In the genomic region with DNA sequence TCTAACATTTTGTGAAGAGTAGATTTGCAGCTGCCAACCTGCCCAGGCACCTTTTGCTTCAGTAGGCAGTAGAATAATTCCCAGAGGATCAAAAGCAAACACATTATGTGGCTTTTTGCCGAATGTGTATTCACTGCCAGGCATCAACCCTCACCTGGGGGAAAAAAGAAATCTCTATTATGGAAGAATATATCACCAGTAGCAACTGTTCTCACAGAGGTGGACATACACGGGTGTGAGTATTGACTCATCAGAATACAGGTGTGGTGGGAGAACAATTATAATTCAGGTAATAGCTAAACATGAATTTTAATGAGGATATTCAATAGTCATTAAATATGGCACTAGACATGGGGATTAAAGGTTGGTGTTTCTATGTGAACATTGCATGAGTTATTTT, we compare ENCODE assay signal across 1 cellular context.
TF ChIP-seq lines count a peak whose summit lies in the region.

No MANE protein-coding gene starts in this region.

TF ChIP-seq in SK-N-SH treated with all-trans-retinoic acid at 6 μM for 48 hours, 23 proteins besides CTCF, POLR2A, EP300 and RAD21 (continued from another document):
- TF ChIP-seq, protein P1, sequence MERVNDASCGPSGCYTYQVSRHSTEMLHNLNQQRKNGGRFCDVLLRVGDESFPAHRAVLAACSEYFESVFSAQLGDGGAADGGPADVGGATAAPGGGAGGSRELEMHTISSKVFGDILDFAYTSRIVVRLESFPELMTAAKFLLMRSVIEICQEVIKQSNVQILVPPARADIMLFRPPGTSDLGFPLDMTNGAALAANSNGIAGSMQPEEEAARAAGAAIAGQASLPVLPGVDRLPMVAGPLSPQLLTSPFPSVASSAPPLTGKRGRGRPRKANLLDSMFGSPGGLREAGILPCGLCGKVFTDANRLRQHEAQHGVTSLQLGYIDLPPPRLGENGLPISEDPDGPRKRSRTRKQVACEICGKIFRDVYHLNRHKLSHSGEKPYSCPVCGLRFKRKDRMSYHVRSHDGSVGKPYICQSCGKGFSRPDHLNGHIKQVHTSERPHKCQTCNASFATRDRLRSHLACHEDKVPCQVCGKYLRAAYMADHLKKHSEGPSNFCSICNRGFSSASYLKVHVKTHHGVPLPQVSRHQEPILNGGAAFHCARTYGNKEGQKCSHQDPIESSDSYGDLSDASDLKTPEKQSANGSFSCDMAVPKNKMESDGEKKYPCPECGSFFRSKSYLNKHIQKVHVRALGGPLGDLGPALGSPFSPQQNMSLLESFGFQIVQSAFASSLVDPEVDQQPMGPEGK (CRISPR knock-in tag; IDR thresholded peaks at IDR 0.05; ENCODE audit: borderline replicate concordance), result no peak
- TF ChIP-seq, protein P2, sequence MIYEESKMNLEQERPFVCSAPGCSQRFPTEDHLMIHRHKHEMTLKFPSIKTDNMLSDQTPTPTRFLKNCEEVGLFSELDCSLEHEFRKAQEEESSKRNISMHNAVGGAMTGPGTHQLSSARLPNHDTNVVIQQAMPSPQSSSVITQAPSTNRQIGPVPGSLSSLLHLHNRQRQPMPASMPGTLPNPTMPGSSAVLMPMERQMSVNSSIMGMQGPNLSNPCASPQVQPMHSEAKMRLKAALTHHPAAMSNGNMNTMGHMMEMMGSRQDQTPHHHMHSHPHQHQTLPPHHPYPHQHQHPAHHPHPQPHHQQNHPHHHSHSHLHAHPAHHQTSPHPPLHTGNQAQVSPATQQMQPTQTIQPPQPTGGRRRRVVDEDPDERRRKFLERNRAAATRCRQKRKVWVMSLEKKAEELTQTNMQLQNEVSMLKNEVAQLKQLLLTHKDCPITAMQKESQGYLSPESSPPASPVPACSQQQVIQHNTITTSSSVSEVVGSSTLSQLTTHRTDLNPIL (CRISPR knock-in tag; IDR thresholded peaks at IDR 0.05; ENCODE audit: low read depth), result no peak
